In the genomic region with DNA sequence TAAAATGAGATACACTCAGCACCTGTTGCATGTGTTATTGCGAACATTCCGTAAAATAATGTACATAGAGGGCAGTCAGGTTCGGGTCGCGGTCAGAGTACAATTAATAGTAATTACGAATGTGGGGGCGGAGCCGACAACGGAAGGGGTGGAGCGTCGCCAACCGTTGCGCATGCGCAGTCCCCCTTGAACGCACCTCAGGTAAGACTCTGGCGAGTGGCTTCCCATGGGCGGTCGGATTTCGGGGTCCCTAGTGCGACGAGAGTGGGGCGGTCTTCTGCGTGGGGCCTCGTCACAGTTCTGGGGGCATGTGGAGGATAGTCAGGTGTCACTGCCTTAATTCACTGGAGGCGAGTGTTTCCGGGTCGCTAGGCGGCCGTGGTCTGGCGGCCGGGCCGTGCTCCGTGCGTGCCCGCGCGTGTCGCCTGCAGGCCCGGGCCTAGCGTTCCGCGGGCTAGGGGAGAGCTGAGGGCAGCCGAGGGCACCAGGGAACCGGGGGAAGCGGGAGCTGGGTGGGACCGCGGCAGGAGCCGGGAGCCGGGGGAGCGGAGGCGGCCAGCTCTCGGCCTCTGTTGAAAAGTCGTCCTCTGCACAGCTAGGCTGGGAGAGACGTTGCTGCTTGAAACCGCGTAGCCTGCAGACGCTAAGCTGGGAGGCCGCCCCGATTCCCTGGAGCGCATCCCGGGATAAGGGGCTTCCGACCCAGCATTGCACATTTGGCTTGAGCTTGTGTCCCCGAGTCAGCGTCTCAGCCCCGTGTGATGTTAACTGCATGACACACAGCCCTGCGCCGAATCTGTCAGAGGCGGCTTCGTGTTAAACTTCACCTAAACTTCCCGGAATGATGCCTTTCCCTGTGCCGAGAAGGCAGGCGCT, we compare ENCODE assay signal across 8 cellular contexts. TPM values are rescaled to one million over a fixed set of nuclear protein-coding genes. Genes with fewer than 3 reads are reported as not detected.
DNase-seq lines count a peak whose midpoint lies in the region; ATAC-seq, FAIRE-seq and TF ChIP-seq lines count a peak whose summit lies in the region.

Gene CEBPZOS (plus strand): TSS at position 177 of the 876 bp plus-strand sequence. CDS start 3,209 bp downstream, outside the sequence.

- H3K4me3 ChIP-seq in cardiac fibroblast (replicated peaks in 1 of 2; ENCODE audit: low read depth in 2 of 2, low read length in 2 of 2) = peak within 1 kb of the TSS; percentile 64 to 90

- peak; percentile 89 for TF ChIP-seq POLR2A in GM18951 (IDR thresholded peaks at IDR 0.05; ENCODE audit: extremely low read depth, insufficient read depth, insufficient read length)

- DNase-seq in AG08396 (ENCODE audit: low spot score) (peak; percentile 92), NCI-H345 (lab: John Stamatoyannopoulos, UW) (peak; percentile 74), activated B cell treated with CpG ODN at 0.5 μM for 24 hours (peak; percentile 87), cardiac fibroblast (ENCODE audit: low read depth in 2 of 2) (peak; percentile 81 to 84)
- peak; percentile 78 to 83 for DNase-seq in stimulated activated CD4-positive, alpha-beta T cell treated with anti-CD3 and anti-CD28 coated beads, Interleukin-1b, Interleukin-23, amount 100 ng/mL, for 1 hour (ENCODE audit: low read depth in 2 of 2)

- H3K27ac Mint-ChIP-seq in activated B cell treated with CpG ODN at 0.5 μM for 24 hours = peak within 1 kb of the TSS; percentile 98

- peak; percentile 47 for FAIRE-seq in islet of Langerhans (lab: Jason Lieb, UNC)

- peaks cover 23% of the 10 kb centered on the region for H3K4me1 Mint-ChIP-seq in activated B cell treated with CpG ODN at 0.5 μM for 24 hours

- CTCF ChIA-PET in activated B cell treated with CpG ODN at 0.5 μM for 24 hours (lab: Charles Lee) = no interaction called here

- H3K9me3 Mint-ChIP-seq in activated B cell treated with CpG ODN at 0.5 μM for 24 hours = no peaks in the 10 kb centered on the region

- intact Hi-C loops in activated B cell treated with CpG ODN at 0.5 μM for 24 hours (cut with micrococcal nuclease) = loop anchor here (1.0 to 5.0 kb wide), 5 partner anchors 8 to 230 kb away; partner anchors contain the start of genes CEBPZ, EIF2AK2, GPATCH11 and HEATR5B

- in situ Hi-C loops in GM18951 (cut with MboI; ENCODE audit: low sequenced_read_pairs, unreplicated experiment) = loop anchor here (25.0 kb wide), 1 partner anchor 691 kb away; no protein-coding TSS in a partner anchor

- H3K27me3 Mint-ChIP-seq in activated B cell treated with CpG ODN at 0.5 μM for 24 hours = no peaks in the 10 kb centered on the region

- ATAC-seq in HG03196 (IDR thresholded peaks at IDR 0.05; ENCODE audit: unreplicated experiment) (peak; percentile 75), activated B cell treated with CpG ODN at 0.5 μM for 24 hours (ENCODE audit: low read depth) (peak; percentile 90)

- peaks cover 18% of the 10 kb centered on the region for H3K36me3 Mint-ChIP-seq in activated B cell treated with CpG ODN at 0.5 μM for 24 hours (ENCODE audit: low read depth)

- H3K4me3 Mint-ChIP-seq in activated B cell treated with CpG ODN at 0.5 μM for 24 hours = peak within 1 kb of the TSS; percentile 99

- TF ChIP-seq CTCF in activated B cell treated with CpG ODN at 0.5 μM for 24 hours (IDR thresholded peaks at IDR 0.05) (no peak), cardiac fibroblast (IDR thresholded peaks at IDR 0.05; ENCODE audit: low read depth, low read length) (no peak)

- POLR2A ChIA-PET in activated B cell treated with CpG ODN at 0.5 μM for 24 hours (lab: Charles Lee) = interaction anchor here (0.7 to 1.1 kb wide), 5 partner anchors 17 to 1180 kb away, joined by 3 to 5 read pairs (median 4); partner anchors contain the start of genes CEBPZ, EIF2AK2, GPATCH11 and HEATR5B

RNA-seq across cellular contexts. Expression of gene CEBPZOS, which starts in this region (rescaled TPM):
- 29.2 and 35.5 TPM in 2 replicates for total RNA-seq in activated B cell treated with CpG ODN at 0.5 μM for 24 hours

Comparison
In these comparisons a context has a peak if more than half of its experiments do, and no peak if none do; other contexts are left out.
1. Peak in every context shown above with its lines: DNase-seq, ATAC-seq and H3K4me3 ChIP-seq.